In the genomic region with DNA sequence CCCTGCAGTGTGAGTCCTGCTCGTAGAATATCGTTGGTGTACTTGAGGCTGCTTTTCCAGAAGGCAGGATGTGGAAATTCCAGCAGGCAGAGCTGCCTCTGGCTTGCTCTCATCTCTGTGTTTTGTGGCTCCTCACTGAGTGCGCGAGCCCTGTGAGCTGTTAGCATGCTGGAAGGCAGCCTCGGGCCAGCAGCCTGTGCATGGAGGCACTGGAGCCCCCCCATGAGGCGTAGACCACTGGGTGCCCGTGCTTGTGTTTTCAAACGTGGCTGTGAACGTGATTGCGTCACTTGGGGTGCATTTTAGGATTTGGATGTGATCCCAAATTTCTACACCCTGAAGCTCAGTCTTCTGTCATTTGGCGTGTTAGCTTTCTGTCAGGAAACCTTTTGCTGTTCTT, we compare ENCODE assay signal across 13 cellular contexts. TPM values are rescaled to one million over a fixed set of nuclear protein-coding genes. Genes with fewer than 3 reads are reported as not detected.
A peak's percentile ranks its signal among the peaks of the same experiment; 100 is the strongest.
DNase-seq lines count a peak whose midpoint lies in the region; ATAC-seq, FAIRE-seq and TF ChIP-seq lines count a peak whose summit lies in the region.
"Had no signal": no experiment of that assay in that cellular context is flagged by ENCODE, and none has a peak within 500 bp of the region (broad histone marks: within the 10 kb centered on the region; RNA-seq: fewer than 3 reads in every experiment).

No MANE protein-coding gene starts in this region.

- BruUV-seq in mammary epithelial cell (replicated peaks; lab: Mats Ljungman, UMichigan), result no TSS peak

- no peaks in the 10 kb centered on the region for H3K9me3 ChIP-seq in mammary epithelial cell (replicated peaks; ENCODE audit: insufficient read depth, low read length)
- no peaks in the 10 kb centered on the region for H3K9me3 ChIP-seq in keratinocyte (ENCODE audit: control insufficient read depth, low read depth, low read length)
- H3K9me3 ChIP-seq in prostate gland, result no peaks in the 10 kb centered on the region

- in situ Hi-C loops in G401 (cut with HindIII; ENCODE audit: low sequenced_read_pairs) (no loop called here), mammary epithelial cell (cut with MboI; ENCODE audit: low sequenced_read_pairs in 2 of 2) (no loop called here)

- 59% methylated on average over 11 of the region's 11 CpGs for WGBS in mammary epithelial cell (ENCODE audit: low coverage, missing lambda C conversion rate)
- WGBS in prostate gland, result 55% methylated on average over 11 of the region's 11 CpGs

- H3K9ac ChIP-seq in mammary epithelial cell (ENCODE audit: insufficient read depth, low read length) (no peak overlapping the region), keratinocyte (ENCODE audit: control insufficient read depth, extremely low read depth, insufficient read depth, low read length) (no peak overlapping the region)

- dilution Hi-C loops in mammary epithelial cell (cut with HindIII; ENCODE audit: low sequenced_read_pairs), result no loop called here
- dilution Hi-C loops in keratinocyte (cut with MboI; ENCODE audit: extremely low pct_ligation_motif_present, low sequenced_read_pairs), result no loop called here

- intact Hi-C loops in mammary epithelial cell (cut with micrococcal nuclease) (loop anchor here (5.0 kb wide), 1 partner anchor 112 kb away; the partner anchor contains the start of gene BRD3OS), cardiac septum (cut with DNase I) (loop anchor here (2.0 to 5.0 kb wide), 2 partner anchors 68 to 112 kb away; partner anchors contain the start of gene BRD3OS), prostate gland (cut with DNase I) (loop anchor here (10.0 kb wide), 1 partner anchor 114 kb away; the partner anchor contains the start of gene BRD3OS)

- H3K4me1 ChIP-seq in mammary epithelial cell (ENCODE audit: insufficient read depth, low read length), result peaks cover 24% of the 10 kb centered on the region
- H3K4me1 ChIP-seq in keratinocyte (ENCODE audit: control insufficient read depth, extremely low read depth, insufficient read depth, low read length), result peaks cover 29% of the 10 kb centered on the region
- H3K4me1 ChIP-seq in prostate gland (replicated peaks), result peaks cover 27% of the 10 kb centered on the region

- TF ChIP-seq CTCF in AG04449 (IDR thresholded peaks at IDR 0.05; ENCODE audit: insufficient read depth, low read length, missing control alignments), result no peak
- TF ChIP-seq CTCF in mammary epithelial cell (conservative IDR thresholded peaks at IDR 0.05 in 1 of 2, IDR thresholded peaks at IDR 0.05 in 1 of 2; ENCODE audit: extremely low read depth in 1 of 2, insufficient read depth in 1 of 2, low read depth in 1 of 2, low read length in 2 of 2), result no peak
- no peak for TF ChIP-seq CTCF in keratinocyte (optimal IDR thresholded peaks at IDR 0.05 in 1 of 3, IDR thresholded peaks at IDR 0.05 in 1 of 3, conservative IDR thresholded peaks at IDR 0.05 in 1 of 3; ENCODE audit: extremely low read depth in 1 of 3, insufficient read depth in 2 of 3, low read length in 3 of 3)
- no peak for TF ChIP-seq CTCF in prostate gland (IDR thresholded peaks at IDR 0.05)

- H4K20me1 ChIP-seq in mammary epithelial cell (ENCODE audit: insufficient read depth, low read length) (peaks cover 3% of the 10 kb centered on the region), keratinocyte (ENCODE audit: control insufficient read depth, extremely low read depth, insufficient read depth, low read length) (peaks cover 11% of the 10 kb centered on the region)

- H2AFZ ChIP-seq in mammary epithelial cell (ENCODE audit: low read depth, low read length) (no peak overlapping the region), keratinocyte (ENCODE audit: control insufficient read depth, low read length) (no peak overlapping the region)

- POLR2A ChIA-PET in AG04449 (lab: Yijun Ruan, JAX), result no interaction called here

- H3K27me3 ChIP-seq in mammary epithelial cell (ENCODE audit: insufficient read depth, low read length) (no peaks in the 10 kb centered on the region), keratinocyte (ENCODE audit: control insufficient read depth, extremely low read depth, insufficient read depth, low read length) (no peaks in the 10 kb centered on the region), prostate gland (replicated peaks; ENCODE audit: insufficient read depth) (no peaks in the 10 kb centered on the region)

- H3K27ac ChIP-seq in mammary epithelial cell (ENCODE audit: insufficient read depth, low read depth, low read length) (no peak overlapping the region), keratinocyte (ENCODE audit: control insufficient read depth, insufficient read depth, low read length) (no peak overlapping the region), prostate gland (no peak overlapping the region)

- H3K79me2 ChIP-seq in mammary epithelial cell (ENCODE audit: insufficient read depth, low read length) (peaks cover 75% of the 10 kb centered on the region), keratinocyte (ENCODE audit: control insufficient read depth, insufficient read depth, low read length) (peaks cover 51% of the 10 kb centered on the region)

- H3K4me3 ChIP-seq in AG04449 (ENCODE audit: low read depth, low read length) (peak overlapping the region; percentile 4; the same call in 1 of the 2 replicates), mammary epithelial cell (replicated peaks in 1 of 3; ENCODE audit: insufficient read depth in 1 of 3, low read depth in 2 of 3, low read length in 3 of 3) (no peak overlapping the region), keratinocyte (ENCODE audit: control insufficient read depth in 2 of 3, extremely low read depth in 1 of 3, insufficient read depth in 2 of 3, low read depth in 1 of 3, low read length in 3 of 3) (no peak overlapping the region), prostate gland (no peak overlapping the region)

- CTCF ChIA-PET in AG04449 (lab: Yijun Ruan, JAX) (interaction anchor here (1.0 to 1.7 kb wide), 4 partner anchors 17 to 40 kb away, joined by 3 to 5 read pairs (median 4); no protein-coding TSS in a partner anchor), mammary epithelial cell (lab: Charles Lee; ENCODE audit: low non-redundant PET) (no interaction called here)

- TF ChIP-seq POLR2A in prostate gland (IDR thresholded peaks at IDR 0.05), result no peak

- no peak for ATAC-seq in GM21619 (IDR thresholded peaks at IDR 0.05; ENCODE audit: unreplicated experiment)
- no peak for ATAC-seq in GM19467 (IDR thresholded peaks at IDR 0.05; ENCODE audit: unreplicated experiment)

- peaks cover 20% of the 10 kb centered on the region for H3K36me3 ChIP-seq in mammary epithelial cell (ENCODE audit: insufficient read depth, low read length)
- peaks cover 20 to 24% of the 10 kb centered on the region in 2 experiments for H3K36me3 ChIP-seq in keratinocyte (ENCODE audit: control insufficient read depth in 2 of 2, extremely low read depth in 1 of 2, insufficient read depth in 2 of 2, low read length in 2 of 2)
- H3K36me3 ChIP-seq in prostate gland, result peaks cover 0 to 6% of the 10 kb centered on the region in 2 donors

- no peak for FAIRE-seq in keratinocyte (lab: Jason Lieb, UNC)

- DNase-seq in AG04449 (ENCODE audit: low read depth, low spot score) (no peak), G401 (ENCODE audit: low spot score) (peak; percentile 68), mammary epithelial cell (no peak), keratinocyte (ENCODE audit: low read depth, low spot score) (no peak), cardiac septum (ENCODE audit: low spot score) (no peak), prostate gland (ENCODE audit: low spot score) (no peak)
- DNase-seq: activated CD4-positive, CD25-positive, alpha-beta regulatory T cell treated with anti-CD3 and anti-CD28 coated beads, Interleukin-2, amount 50 U/mL, for 72 hours; activated effector memory CD4-positive, alpha-beta T cell treated with Interleukin-2 at 50 U/mL for 16 hours; NCI-H1436 treated with DMSO at 0.1 percent for 48 hours; NCI-H524 treated with DMSO at 0.1 percent for 48 hours; stimulated activated naive CD4-positive, alpha-beta T cell had no signal

- H3K9me1 ChIP-seq in keratinocyte (ENCODE audit: control insufficient read depth, extremely low read depth, insufficient read depth, low read length), result no peaks in the 10 kb centered on the region

- H3K4me2 ChIP-seq in mammary epithelial cell (ENCODE audit: insufficient read depth, low read depth, low read length), result peak overlapping the region; percentile 40
- peak overlapping the region; percentile 7 for H3K4me2 ChIP-seq in keratinocyte (ENCODE audit: control insufficient read depth, extremely low read depth, insufficient read depth, low read depth, low read length)

RNA-seq across cellular contexts. Expression of gene WDR5, which starts 3.2 kb away (rescaled TPM):
- 33.5 and 42.5 TPM in 2 replicates for total RNA-seq in G401 (2014; rRNA removed; shearing (Covaris generic))
- total RNA-seq in mammary epithelial cell, result 10 to 100 TPM; 22.3 to 37.9 TPM
- polyA plus RNA-seq in mammary epithelial cell, result 32.8 TPM
- polyA minus RNA-seq in mammary epithelial cell, result 31.2 TPM
- polyA plus RNA-seq in keratinocyte, result 20.3 to 41.8 TPM (median 31.2 TPM) in 3 replicates
- 5.2 TPM for polyA plus RNA-seq in keratinocyte (2011; ENCODE audit: low read depth)
- 29.4 and 29.9 TPM in 2 replicates for polyA plus RNA-seq in keratinocyte (2011; cell fraction: cytosol; rRNA removed)
- polyA plus RNA-seq in keratinocyte (2011; cell fraction: nucleus; rRNA removed), result 44.8 and 44.9 TPM in 2 replicates
- polyA plus RNA-seq in keratinocyte (2012; ENCODE audit: low replicate concordance), result 16.1 and 34.1 TPM in 2 replicates
- 13.5 to 36.0 TPM (median 17.8 TPM) in 3 replicates for polyA minus RNA-seq in keratinocyte
- polyA minus RNA-seq in keratinocyte (2011; cell fraction: cytosol; rRNA and poly(A)+ RNA removed), result 16.1 TPM
- polyA minus RNA-seq in keratinocyte (2011; cell fraction: nucleus; rRNA and poly(A)+ RNA removed), result 13.5 and 18.4 TPM in 2 replicates
- total RNA-seq in cardiac septum, result 16.6 TPM
- total RNA-seq in prostate gland, result 10 to 100 TPM; 28.6 to 67.9 TPM

RNA-seq across cellular contexts. Expression of gene RNU6ATAC, which starts 25.3 kb away (rescaled TPM):
- total RNA-seq in G401 (2014; rRNA removed; shearing (Covaris generic)), result not detected in 2 replicates
- total RNA-seq in mammary epithelial cell (10 to 100 TPM in 1 of 2 donors, not detected in 1; 58.5 TPM), cardiac septum (214 TPM), prostate gland (not detected)
- polyA plus RNA-seq in mammary epithelial cell (not detected), keratinocyte (not detected in 3 replicates)
- polyA minus RNA-seq in mammary epithelial cell (not detected), keratinocyte (under 0.01 TPM in 3 replicates)
- not detected for polyA plus RNA-seq in keratinocyte (2011; ENCODE audit: low read depth)
- polyA plus RNA-seq in keratinocyte (2011; cell fraction: cytosol; rRNA removed), result not detected in 2 replicates
- polyA plus RNA-seq in keratinocyte (2011; cell fraction: nucleus; rRNA removed), result not detected in 2 replicates
- not detected in 2 replicates for polyA plus RNA-seq in keratinocyte (2012; ENCODE audit: low replicate concordance)
- not detected for polyA minus RNA-seq in keratinocyte (2011; cell fraction: cytosol; rRNA and poly(A)+ RNA removed)
- polyA minus RNA-seq in keratinocyte (2011; cell fraction: nucleus; rRNA and poly(A)+ RNA removed), result not detected in 2 replicates
